In the genomic region with DNA sequence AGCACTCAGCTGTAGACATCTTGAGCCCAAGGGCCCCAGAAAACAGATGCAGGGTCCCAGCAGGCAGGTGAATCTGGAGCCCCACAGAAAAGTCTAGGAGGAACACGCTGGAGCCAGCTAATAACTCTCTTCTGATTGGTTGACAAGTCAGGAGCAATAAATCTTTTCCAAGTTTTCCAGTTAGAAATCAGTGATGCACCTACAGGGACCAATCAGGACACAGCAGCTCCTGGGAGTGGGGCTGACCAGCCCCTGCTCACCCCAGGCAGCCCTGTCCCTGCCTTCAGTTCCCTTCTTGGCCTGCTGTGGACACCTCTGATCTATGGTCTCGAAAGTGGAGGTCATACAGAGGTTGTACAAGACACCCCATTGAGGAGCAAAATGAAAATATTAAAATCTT, we compare ENCODE assay signal across 15 cellular contexts.
A peak's percentile ranks its signal among the peaks of the same experiment; 100 is the strongest.
DNase-seq lines count a peak whose midpoint lies in the region; ATAC-seq and TF ChIP-seq lines count a peak whose summit lies in the region.
"Had no signal": no experiment of that assay in that cellular context is flagged by ENCODE, and none has a peak within 500 bp of the region (broad histone marks: within the 10 kb centered on the region; RNA-seq: fewer than 3 reads in every experiment).

No MANE protein-coding gene starts in this region.

- no peaks in the 10 kb centered on the region for H3K27me3 ChIP-seq in HAP-1 (ENCODE audit: low read depth)
- H3K27me3 ChIP-seq: BLaER1 had no signal

- ATAC-seq in left cardiac atrium (no peak), HG03159 (IDR thresholded peaks at IDR 0.05; ENCODE audit: unreplicated experiment) (no peak)
- ATAC-seq: CD8-positive, alpha-beta T cell; GM23338 had no signal

- DNase-seq in cardiac septum (ENCODE audit: low spot score) = peak; percentile 22
- DNase-seq in left cardiac atrium = no peak
- no peak for DNase-seq in HEK293T (ENCODE audit: extremely low spot score)
- peak; percentile 49 for DNase-seq in mesenteric fat pad (ENCODE audit: low spot score)
- DNase-seq in NCI-H2227 (lab: John Stamatoyannopoulos, UW; ENCODE audit: unreplicated experiment) = no peak
- DNase-seq in HAP-1 (ENCODE audit: low spot score in 2 of 2) = no peak
- DNase-seq: Caco-2; CD4-positive, CD25-positive, alpha-beta regulatory T cell; CD8-positive, alpha-beta T cell; DMS153; DND-41; H9 had no signal

- intact Hi-C loops in cardiac septum (cut with DNase I) = no loop called here
- intact Hi-C loops in left cardiac atrium (cut with DNase I) = no loop called here

- POLR2A ChIA-PET in HEK293T (lab: Yijun Ruan, JAX) = no interaction called here

- no peaks in the 10 kb centered on the region for H3K9me3 ChIP-seq in HAP-1
- H3K9me3 ChIP-seq: BLaER1, Caco-2 had no signal

- in situ Hi-C loops in HAP-1 (cut with MboI; ENCODE audit: low sequenced_read_pairs) = no loop called here

- H3K4me3 ChIP-seq in HAP-1 = no peak overlapping the region
- H3K4me3 ChIP-seq: BLaER1, GM23338 had no signal

- H3K36me3 ChIP-seq in HAP-1 (replicated peaks) = no peaks in the 10 kb centered on the region
- H3K36me3 ChIP-seq: BLaER1 had no signal

- no peaks in the 10 kb centered on the region for H3K4me1 ChIP-seq in HAP-1
- H3K4me1 ChIP-seq: Caco-2 had no signal

- CTCF ChIA-PET in HEK293T (lab: Yijun Ruan, JAX) = interaction anchor here (0.7 kb wide), 1 partner anchor 137 kb away, joined by 4 read pairs; no protein-coding TSS in a partner anchor

TF ChIP-seq in HEK293T, 16 proteins besides CTCF, POLR2A, EP300 and RAD21:
- TF ChIP-seq L3MBTL2 (conservative IDR thresholded peaks at IDR 0.05) = no peak
- TF ChIP-seq, protein P1, sequence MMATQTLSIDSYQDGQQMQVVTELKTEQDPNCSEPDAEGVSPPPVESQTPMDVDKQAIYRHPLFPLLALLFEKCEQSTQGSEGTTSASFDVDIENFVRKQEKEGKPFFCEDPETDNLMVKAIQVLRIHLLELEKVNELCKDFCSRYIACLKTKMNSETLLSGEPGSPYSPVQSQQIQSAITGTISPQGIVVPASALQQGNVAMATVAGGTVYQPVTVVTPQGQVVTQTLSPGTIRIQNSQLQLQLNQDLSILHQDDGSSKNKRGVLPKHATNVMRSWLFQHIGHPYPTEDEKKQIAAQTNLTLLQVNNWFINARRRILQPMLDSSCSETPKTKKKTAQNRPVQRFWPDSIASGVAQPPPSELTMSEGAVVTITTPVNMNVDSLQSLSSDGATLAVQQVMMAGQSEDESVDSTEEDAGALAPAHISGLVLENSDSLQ (IDR thresholded peaks at IDR 0.05) = peak; percentile 45; the same call in 1 of the 2 replicates
TF ChIP-seq in HEK293T: peak in this region for 1.

Comparison
In these comparisons a context has a peak if more than half of its experiments do, and no peak if none do; other contexts are left out.
1. DNase-seq: peak in cardiac septum (single experiment) and mesenteric fat pad (single experiment); none in left cardiac atrium (single experiment), HEK293T (single experiment), NCI-H2227 (single experiment) and HAP-1 (0 of 2).